In genomic region chr12:69469854-69470188, GRCh38 we compare ENCODE assay signal across 8 cellular contexts. TPM values are rescaled to one million over a fixed set of nuclear protein-coding genes. Genes with fewer than 3 reads are reported as not detected.
A peak's percentile ranks its signal among the peaks of the same experiment; 100 is the strongest.
DNase-seq lines count a peak whose midpoint lies in the region; ATAC-seq and TF ChIP-seq lines count a peak whose summit lies in the region.

No MANE protein-coding gene starts in this region.

- peak overlapping the region; percentile 75 for H2AFZ ChIP-seq in HCT116 (ENCODE audit: low read depth, low read length, poor library complexity, severe bottlenecking)

- H3K27me3 Mint-ChIP-seq in activated B cell treated with CpG ODN at 0.5 μM for 24 hours = no peaks in the 10 kb centered on the region
- no peaks in the 10 kb centered on the region for H3K27me3 Mint-ChIP-seq in stimulated activated memory B cell treated with anti-CD40 and anti-IgM and Interleukin-4, amounts not matched to agents 10 μg/mL and 1 μg/mL and 100 μg/mL, for 72 hours

- peak overlapping the region; percentile 84 for H3K9ac ChIP-seq in HCT116 (ENCODE audit: low read length)

- intact Hi-C loops in HCT116 (cut with micrococcal nuclease) (loop anchor here (2.0 kb wide), 2 partner anchors 101 to 269 kb away; partner anchors contain the start of gene RAB3IP), activated B cell treated with CpG ODN at 0.5 μM for 24 hours (cut with micrococcal nuclease) (loop anchor here (1.0 to 5.0 kb wide), 7 partner anchors 101 to 772 kb away; partner anchors contain the start of genes CCT2, CNOT2, CPSF6 and RAB3IP)

- DNase-seq in HCT116 (ENCODE audit: low read depth, low spot score) = no peak
- DNase-seq in activated B cell treated with CpG ODN at 0.5 μM for 24 hours = no peak
- no peak for DNase-seq in right atrium auricular region (ENCODE audit: low spot score)
- DNase-seq in activated gamma-delta T cell treated with Interleukin-2 at 50 U/mL for 16 hours = no peak
- no peak for DNase-seq in kidney glomerular epithelial cell (lab: John Stamatoyannopoulos, UW)

- H3K4me3 Mint-ChIP-seq in activated B cell treated with CpG ODN at 0.5 μM for 24 hours = peak overlapping the region; percentile 99
- peak overlapping the region; percentile 100 for H3K4me3 Mint-ChIP-seq in stimulated activated memory B cell treated with anti-CD40 and anti-IgM and Interleukin-4, amounts not matched to agents 10 μg/mL and 1 μg/mL and 100 μg/mL, for 72 hours

- peak overlapping the region; percentile 82 for H3K4me2 ChIP-seq in HCT116 (ENCODE audit: low read length)

- H3K4me1 Mint-ChIP-seq in activated B cell treated with CpG ODN at 0.5 μM for 24 hours = peaks cover 71% of the 10 kb centered on the region
- peaks cover 65% of the 10 kb centered on the region for H3K4me1 Mint-ChIP-seq in stimulated activated memory B cell treated with anti-CD40 and anti-IgM and Interleukin-4, amounts not matched to agents 10 μg/mL and 1 μg/mL and 100 μg/mL, for 72 hours

- H3K4me1 ChIP-seq in HCT116 (ENCODE audit: control insufficient read depth in 1 of 2, insufficient read depth in 2 of 2, low read length in 2 of 2) = peaks cover 8 to 10% of the 10 kb centered on the region in 2 experiments; a peak in 3 of 4 replicates
- peaks cover 0 to 40% of the 10 kb centered on the region in 2 donors for H3K4me1 ChIP-seq in right atrium auricular region

- RAD21 ChIA-PET in HCT116 (lab: Charles Lee; ENCODE audit: low non-redundant PET in 1 of 2, low total read pairs in 2 of 2, uncharacterized antibody in 2 of 2, unreplicated experiment in 2 of 2) = no interaction called here

- H3K27ac ChIP-seq in HCT116 (ENCODE audit: low read depth, low read length) = peak overlapping the region; percentile 70
- H3K27ac ChIP-seq in right atrium auricular region = peak overlapping the region; percentile 84 to 92

- peaks cover 11% of the 10 kb centered on the region; the same call in 1 of the 2 replicates for H4K20me1 ChIP-seq in HCT116 (ENCODE audit: insufficient read depth)

- TSS peak; percentile 99 for BruUV-seq in HCT116 (replicated peaks; lab: Mats Ljungman, UMichigan)

- H3K9me3 Mint-ChIP-seq in activated B cell treated with CpG ODN at 0.5 μM for 24 hours = no peaks in the 10 kb centered on the region
- no peaks in the 10 kb centered on the region for H3K9me3 Mint-ChIP-seq in stimulated activated memory B cell treated with anti-CD40 and anti-IgM and Interleukin-4, amounts not matched to agents 10 μg/mL and 1 μg/mL and 100 μg/mL, for 72 hours

- ATAC-seq in HCT116 (peak; percentile 23), activated B cell treated with CpG ODN at 0.5 μM for 24 hours (ENCODE audit: low read depth) (no peak), HG03378 (IDR thresholded peaks at IDR 0.05; ENCODE audit: unreplicated experiment) (no peak), HG02610 (IDR thresholded peaks at IDR 0.05; ENCODE audit: unreplicated experiment) (no peak)
- no peak for ATAC-seq in stimulated activated memory B cell treated with anti-CD40 and anti-IgM and Interleukin-4, amounts not matched to agents 10 μg/mL and 1 μg/mL and 100 μg/mL, for 72 hours

- H3K36me3 ChIP-seq in HCT116 (ENCODE audit: control insufficient read depth in 1 of 2, insufficient read depth in 2 of 2, low read length in 2 of 2) = no peaks in the 10 kb centered on the region
- H3K36me3 ChIP-seq in right atrium auricular region = no peaks in the 10 kb centered on the region

- no peak for TF ChIP-seq CTCF in HCT116 (IDR thresholded peaks at IDR 0.05 in 2 of 3, conservative IDR thresholded peaks at IDR 0.05 in 1 of 3; ENCODE audit: borderline replicate concordance in 1 of 3, insufficient read depth in 1 of 3, low read depth in 2 of 3, low read length in 2 of 3)
- TF ChIP-seq CTCF in activated B cell treated with CpG ODN at 0.5 μM for 24 hours (IDR thresholded peaks at IDR 0.05) = no peak
- TF ChIP-seq CTCF in right atrium auricular region (IDR thresholded peaks at IDR 0.05) = no peak

- CTCF ChIA-PET in HCT116 (lab: Charles Lee) = interaction anchor here (0.7 to 1.4 kb wide), 2 partner anchors 101 to 170 kb away, joined by 4 to 13 read pairs; no protein-coding TSS in a partner anchor
- CTCF ChIA-PET in activated B cell treated with CpG ODN at 0.5 μM for 24 hours (lab: Charles Lee) = interaction anchor here (1.1 to 1.3 kb wide), 2 partner anchors 42 to 101 kb away, joined by 3 to 6 read pairs; no protein-coding TSS in a partner anchor

- POLR2A ChIA-PET in HCT116 (lab: Charles Lee) = no interaction called here
- POLR2A ChIA-PET in activated B cell treated with CpG ODN at 0.5 μM for 24 hours (lab: Charles Lee) = interaction anchor here (0.7 to 1.4 kb wide), 8 partner anchors 10 to 896 kb away, joined by 3 to 4 read pairs (median 3); partner anchors contain the start of gene KCNMB4

- H3K9me2 ChIP-seq in HCT116 (ENCODE audit: insufficient read depth) = no peaks in the 10 kb centered on the region

- H3K4me3 ChIP-seq in HCT116 (replicated peaks in 1 of 2; ENCODE audit: low read depth in 1 of 2, low read length in 2 of 2) (peak overlapping the region; percentile 78 to 87), right atrium auricular region (peak overlapping the region; percentile 69 to 96)

- H3K36me3 Mint-ChIP-seq in activated B cell treated with CpG ODN at 0.5 μM for 24 hours (ENCODE audit: low read depth) = peaks cover 11% of the 10 kb centered on the region
- H3K36me3 Mint-ChIP-seq in stimulated activated memory B cell treated with anti-CD40 and anti-IgM and Interleukin-4, amounts not matched to agents 10 μg/mL and 1 μg/mL and 100 μg/mL, for 72 hours = peaks cover 10% of the 10 kb centered on the region

- H3K9me3 ChIP-seq in HCT116 (ENCODE audit: control insufficient read depth in 1 of 2, insufficient read depth in 1 of 2, low read depth in 1 of 2, low read length in 2 of 2) (no peaks in the 10 kb centered on the region), right atrium auricular region (no peaks in the 10 kb centered on the region)

- TF ChIP-seq POLR2A in HCT116 (IDR thresholded peaks at IDR 0.05; ENCODE audit: borderline replicate concordance, extremely low read depth, insufficient read depth, insufficient read length) = no peak

- TF ChIP-seq RAD21 in HCT116 (IDR thresholded peaks at IDR 0.05; ENCODE audit: low read depth) = no peak

- H3K27ac Mint-ChIP-seq in activated B cell treated with CpG ODN at 0.5 μM for 24 hours = peak overlapping the region; percentile 95
- H3K27ac Mint-ChIP-seq in stimulated activated memory B cell treated with anti-CD40 and anti-IgM and Interleukin-4, amounts not matched to agents 10 μg/mL and 1 μg/mL and 100 μg/mL, for 72 hours = peak overlapping the region; percentile 98

- peaks cover 45% of the 10 kb centered on the region for H3K79me2 ChIP-seq in HCT116 (ENCODE audit: insufficient read depth, low read length)

- H3K27me3 ChIP-seq in HCT116 (ENCODE audit: insufficient read depth, low read length) (no peaks in the 10 kb centered on the region), right atrium auricular region (no peaks in the 10 kb centered on the region)

TF ChIP-seq in HCT116, 20 proteins besides CTCF, POLR2A, EP300 and RAD21:
- no peak for TF ChIP-seq CBX3 (IDR thresholded peaks at IDR 0.05; ENCODE audit: low read depth)
- TF ChIP-seq JUND (IDR thresholded peaks at IDR 0.05) = no peak
- TF ChIP-seq SIN3A (IDR thresholded peaks at IDR 0.05; ENCODE audit: low read depth) = no peak
- no peak for TF ChIP-seq MAX (IDR thresholded peaks at IDR 0.05)
- no peak for TF ChIP-seq EZH2phosphoT487 (IDR thresholded peaks at IDR 0.05; ENCODE audit: borderline replicate concordance)
- TF ChIP-seq SRF (IDR thresholded peaks at IDR 0.05; ENCODE audit: low read depth) = no peak
- TF ChIP-seq POLR2AphosphoS5 (IDR thresholded peaks at IDR 0.05; ENCODE audit: low read depth, low read length) = no peak
- TF ChIP-seq FOSL1 (IDR thresholded peaks at IDR 0.05; ENCODE audit: low read depth) = no peak

RNA-seq across cellular contexts. Expression of gene FRS2, which starts 0.4 kb away (rescaled TPM):
- total RNA-seq in HCT116 (2021; ENCODE audit: unreplicated experiment) = 14.7 TPM
- polyA plus RNA-seq in HCT116 (2012) = 4.4 and 4.7 TPM in 2 replicates
- 23.2 and 23.8 TPM in 2 replicates for total RNA-seq in activated B cell treated with CpG ODN at 0.5 μM for 24 hours
- total RNA-seq in right atrium auricular region = 10 to 100 TPM; 25.9 to 32.5 TPM
